Comparison of ENCODE assay signal across 9 cellular contexts in genomic region chr1:3170566-3171453, GRCh38.
DNase-seq lines count a peak whose midpoint lies in the region; ATAC-seq and TF ChIP-seq lines count a peak whose summit lies in the region.
"Had no signal": no experiment of that assay in that cellular context is flagged by ENCODE, and none has a peak within 500 bp of the region (broad histone marks: within the 10 kb centered on the region; RNA-seq: fewer than 3 reads in every experiment).

No MANE protein-coding gene starts in this region.

- intact Hi-C loops in MCF 10A (cut with micrococcal nuclease), result no loop called here

- H3K36me3 ChIP-seq in tibial nerve, result no peaks in the 10 kb centered on the region

- peaks cover 11% of the 10 kb centered on the region for H3K9me3 Mint-ChIP-seq in MCF 10A (ENCODE audit: unreplicated experiment)
- H3K9me3 Mint-ChIP-seq in endothelial cell (ENCODE audit: unreplicated experiment), result no peaks in the 10 kb centered on the region
- no peaks in the 10 kb centered on the region for H3K9me3 Mint-ChIP-seq in immature natural killer cell

- H3K4me1 ChIP-seq in tibial nerve, result peaks cover 0 to 84% (median 53%) of the 10 kb centered on the region in 4 donors

- H3K4me3 Mint-ChIP-seq in MCF 10A (ENCODE audit: unreplicated experiment), result no peak overlapping the region
- H3K4me3 Mint-ChIP-seq in endothelial cell (ENCODE audit: unreplicated experiment), result no peak overlapping the region
- H3K4me3 Mint-ChIP-seq in immature natural killer cell, result peak overlapping the region in 1 of 5 donors; percentile 18

- H3K4me3 ChIP-seq in tibial nerve, result peak overlapping the region; percentile 2 to 39 (median 31)

- DNase-seq in NCI-H1105 treated with DMSO at 0.1 percent for 48 hours (lab: John Stamatoyannopoulos, UW), result peak; percentile 88
- DNase-seq in cerebellar cortex (ENCODE audit: low spot score), result peak; percentile 12
- DNase-seq in medulla oblongata (ENCODE audit: extremely low spot score), result peak; percentile 90
- peak; percentile 31 to 39 for DNase-seq in tibial nerve (ENCODE audit: low spot score in 2 of 2)
- DNase-seq in MCF 10A (ENCODE audit: unreplicated experiment), result no peak
- no peak for DNase-seq in endothelial cell (ENCODE audit: low spot score)
- DNase-seq in immature natural killer cell, result no peak

- POLR2A ChIA-PET in MCF 10A (lab: Yijun Ruan, JAX), result no interaction called here

- ATAC-seq in GM21786 (IDR thresholded peaks at IDR 0.05; ENCODE audit: unreplicated experiment), result no peak

- H3K27ac ChIP-seq in tibial nerve, result peak overlapping the region; percentile 79 to 91 (median 82)
- H3K27ac ChIP-seq: HL-60 had no signal

- TF ChIP-seq POLR2A in tibial nerve (IDR thresholded peaks at IDR 0.05), result peak in 1 of 2 donors; percentile 39

- CTCF ChIA-PET in MCF 10A (lab: Yijun Ruan, JAX), result interaction anchor here (0.7 kb wide), 1 partner anchor 570 kb away, joined by 6 read pairs; no protein-coding TSS in a partner anchor

- H3K27ac Mint-ChIP-seq in MCF 10A (ENCODE audit: low read depth, unreplicated experiment) (no peak overlapping the region), endothelial cell (ENCODE audit: unreplicated experiment) (no peak overlapping the region), immature natural killer cell (no peak overlapping the region)

- no peaks in the 10 kb centered on the region for H3K27me3 ChIP-seq in tibial nerve

- peaks cover 4% of the 10 kb centered on the region for H3K36me3 Mint-ChIP-seq in MCF 10A (ENCODE audit: insufficient read depth, unreplicated experiment)
- no peaks in the 10 kb centered on the region for H3K36me3 Mint-ChIP-seq in endothelial cell (ENCODE audit: low read depth, unreplicated experiment)
- no peaks in the 10 kb centered on the region for H3K36me3 Mint-ChIP-seq in immature natural killer cell

- whole genome bisulfite sequencing in tibial nerve, 2 donors, result 2 to 3% methylated on average over 30 to 31 of the region's 40 CpGs

- H3K4me1 Mint-ChIP-seq in MCF 10A (ENCODE audit: insufficient read depth, unreplicated experiment) (no peaks in the 10 kb centered on the region), endothelial cell (ENCODE audit: unreplicated experiment) (peaks cover 11% of the 10 kb centered on the region), immature natural killer cell (no peaks in the 10 kb centered on the region)

- H3K27me3 Mint-ChIP-seq in MCF 10A (ENCODE audit: insufficient read depth, unreplicated experiment) (no peaks in the 10 kb centered on the region), endothelial cell (ENCODE audit: unreplicated experiment) (peaks cover 6% of the 10 kb centered on the region), immature natural killer cell (ENCODE audit: low read depth in 3 of 3) (peaks cover 0 to 8% (median 7%) of the 10 kb centered on the region in 3 donors)

- TF ChIP-seq CTCF in tibial nerve (IDR thresholded peaks at IDR 0.05) (no peak), MCF 10A (IDR thresholded peaks at IDR 0.05; ENCODE audit: unreplicated experiment) (no peak), endothelial cell (IDR thresholded peaks at IDR 0.05; ENCODE audit: unreplicated experiment) (no peak)

- H3K9me3 ChIP-seq in tibial nerve, result no peaks in the 10 kb centered on the region

- peak in 1 of 2 donors; percentile 73 for TF ChIP-seq EP300 in tibial nerve (IDR thresholded peaks at IDR 0.05)

- BruUV-seq in MCF 10A (replicated peaks; lab: Mats Ljungman, UMichigan), result no TSS peak

Comparison
In these comparisons a context has a peak if more than half of its experiments do, and no peak if none do; other contexts are left out.
1. DNase-seq: peak in NCI-H1105 treated with DMSO at 0.1 percent for 48 hours (single experiment), cerebellar cortex (single experiment), medulla oblongata (single experiment) and tibial nerve (2 of 2); none in MCF 10A (single experiment), endothelial cell (single experiment) and immature natural killer cell (0 of 3).